ENCODE assay signal across 8 cellular contexts in the genomic region with DNA sequence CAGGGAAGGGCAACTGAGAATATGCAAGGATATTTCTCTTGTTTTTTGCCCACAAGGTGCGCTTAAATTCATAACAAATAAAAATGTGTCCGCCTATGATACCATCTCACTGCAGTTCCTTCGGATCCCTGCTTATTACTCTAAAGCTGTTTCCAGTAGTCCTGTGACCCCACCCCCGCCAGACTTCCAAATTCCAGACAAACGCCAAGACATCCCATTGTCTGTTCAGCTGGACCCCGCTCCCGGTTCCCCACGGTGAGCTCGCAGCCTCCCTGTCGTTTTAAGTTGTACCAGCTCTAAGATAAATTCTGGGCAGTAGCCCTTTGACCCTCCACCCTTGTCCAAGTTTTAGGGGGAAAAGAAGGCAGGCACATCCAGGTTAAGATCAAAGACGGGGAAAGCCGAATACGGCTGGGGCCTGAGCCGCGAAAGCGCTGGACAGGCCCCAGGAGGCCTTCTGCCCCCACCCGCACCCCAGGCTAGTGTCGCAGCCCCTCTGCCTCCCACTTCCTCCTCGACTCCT. TPM values are rescaled to one million over a fixed set of nuclear protein-coding genes. Genes with fewer than 3 reads are reported as not detected.
A peak's percentile ranks its signal among the peaks of the same experiment; 100 is the strongest.
DNase-seq lines count a peak whose midpoint lies in the region; ATAC-seq and TF ChIP-seq lines count a peak whose summit lies in the region.

No MANE protein-coding gene starts in this region.

- no peaks in the 10 kb centered on the region for H3K9me3 Mint-ChIP-seq in Calu3 (ENCODE audit: low read depth, unreplicated experiment)

- H3K27me3 Mint-ChIP-seq in Calu3 (ENCODE audit: unreplicated experiment), result no peaks in the 10 kb centered on the region

- TF ChIP-seq POLR2A in HCT116 (IDR thresholded peaks at IDR 0.05; ENCODE audit: borderline replicate concordance, extremely low read depth, insufficient read depth, insufficient read length), result no peak

- DNase-seq in Calu3 (no peak), HCT116 (ENCODE audit: low read depth, low spot score) (no peak), cardiac muscle cell (ENCODE audit: low read depth in 1 of 2, low spot score in 1 of 2) (peak in 1 of 2 donors; percentile 29), retina (peak; percentile 57), GM19240 (ENCODE audit: insufficient read length, low spot score) (no peak), inferior parietal cortex (ENCODE audit: extremely low spot score) (no peak)

- peak overlapping the region; percentile 98 for H3K4me3 Mint-ChIP-seq in Calu3 (ENCODE audit: low read depth, unreplicated experiment)

- peaks cover 7 to 41% of the 10 kb centered on the region in 2 experiments; a peak in 3 of 4 replicates for H3K4me1 ChIP-seq in HCT116 (ENCODE audit: control insufficient read depth in 1 of 2, insufficient read depth in 2 of 2, low read length in 2 of 2)
- H3K4me1 ChIP-seq in cardiac muscle cell (ENCODE audit: low read depth), result peaks cover 12% of the 10 kb centered on the region

- RAD21 ChIA-PET in HCT116 (lab: Charles Lee; ENCODE audit: low non-redundant PET in 1 of 2, low total read pairs in 2 of 2, uncharacterized antibody in 2 of 2, unreplicated experiment in 2 of 2), result no interaction called here

- H3K79me2 ChIP-seq in HCT116 (ENCODE audit: insufficient read depth, low read length), result peaks cover 56% of the 10 kb centered on the region

- H3K4me2 ChIP-seq in HCT116 (ENCODE audit: low read length), result peak overlapping the region; percentile 83

- no peak for TF ChIP-seq CTCF in Calu3 (IDR thresholded peaks at IDR 0.05; ENCODE audit: unreplicated experiment)
- no peak for TF ChIP-seq CTCF in HCT116 (IDR thresholded peaks at IDR 0.05 in 2 of 3, conservative IDR thresholded peaks at IDR 0.05 in 1 of 3; ENCODE audit: borderline replicate concordance in 1 of 3, insufficient read depth in 1 of 3, low read depth in 2 of 3, low read length in 2 of 3)
- no peak for TF ChIP-seq CTCF in WI38 (IDR thresholded peaks at IDR 0.05; ENCODE audit: low read depth, low read length)
- no peak for TF ChIP-seq CTCF in cardiac muscle cell (IDR thresholded peaks at IDR 0.05; ENCODE audit: low read depth, low read length)

- H3K9me3 ChIP-seq in HCT116 (ENCODE audit: control insufficient read depth in 1 of 2, insufficient read depth in 1 of 2, low read depth in 1 of 2, low read length in 2 of 2) (no peaks in the 10 kb centered on the region), cardiac muscle cell (ENCODE audit: low read depth) (no peaks in the 10 kb centered on the region)

- H3K27me3 ChIP-seq in HCT116 (ENCODE audit: insufficient read depth, low read length) (no peaks in the 10 kb centered on the region), cardiac muscle cell (no peaks in the 10 kb centered on the region)

- no peak overlapping the region for H2AFZ ChIP-seq in HCT116 (ENCODE audit: low read depth, low read length, poor library complexity, severe bottlenecking)

- BruUV-seq in Calu3 (replicated peaks; lab: Mats Ljungman, UMichigan) (no TSS peak), HCT116 (replicated peaks; lab: Mats Ljungman, UMichigan) (no TSS peak)

- POLR2A ChIA-PET in HCT116 (lab: Charles Lee), result interaction anchor here (0.9 to 8.2 kb wide), 15 partner anchors 9 to 267 kb away, joined by 3 to 190 read pairs (median 5); a partner anchor contains a TSS

- intact Hi-C loops in Calu3 (cut with micrococcal nuclease; ENCODE audit: unreplicated experiment) (loop anchor here (5.0 kb wide), 1 partner anchor 167 kb away; no protein-coding TSS in a partner anchor), HCT116 (cut with micrococcal nuclease) (loop anchor here (1.0 to 2.0 kb wide), 2 partner anchors 169 to 272 kb away; no protein-coding TSS in a partner anchor)

- TF ChIP-seq RAD21 in HCT116 (IDR thresholded peaks at IDR 0.05; ENCODE audit: low read depth), result no peak

- H3K36me3 Mint-ChIP-seq in Calu3 (ENCODE audit: insufficient read depth, unreplicated experiment), result peaks cover 75% of the 10 kb centered on the region

- H3K36me3 ChIP-seq in HCT116 (ENCODE audit: control insufficient read depth in 1 of 2, insufficient read depth in 2 of 2, low read length in 2 of 2) (peaks cover 17 to 37% of the 10 kb centered on the region in 2 experiments), cardiac muscle cell (peaks cover 22% of the 10 kb centered on the region)

- peaks cover 42% of the 10 kb centered on the region for H3K4me1 Mint-ChIP-seq in Calu3 (ENCODE audit: low read depth, unreplicated experiment)

- H4K20me1 ChIP-seq in HCT116 (ENCODE audit: insufficient read depth), result peaks cover 21% of the 10 kb centered on the region; the same call in 1 of the 2 replicates

- ATAC-seq in HCT116 (no peak), GM21619 (IDR thresholded peaks at IDR 0.05; ENCODE audit: unreplicated experiment) (no peak)

- H3K4me3 ChIP-seq in HCT116 (replicated peaks in 1 of 2; ENCODE audit: low read depth in 1 of 2, low read length in 2 of 2) (peak overlapping the region; percentile 92 to 94), WI38 (ENCODE audit: low read depth, low read length) (peak overlapping the region; percentile 91), cardiac muscle cell (peak overlapping the region; percentile 88)

- peak overlapping the region; percentile 99 for H3K27ac Mint-ChIP-seq in Calu3 (ENCODE audit: unreplicated experiment)

- H3K9ac ChIP-seq in HCT116 (ENCODE audit: low read length), result peak overlapping the region; percentile 97

- H3K27ac ChIP-seq in HCT116 (ENCODE audit: low read depth, low read length), result peak overlapping the region; percentile 74
- H3K27ac ChIP-seq in cardiac muscle cell, result peak overlapping the region; percentile 90

- CTCF ChIA-PET in Calu3 (lab: Charles Lee), result interaction anchor here (0.6 to 2.3 kb wide), 9 partner anchors 10 to 721 kb away, joined by 3 to 39 read pairs (median 5); a partner anchor contains a TSS
- CTCF ChIA-PET in HCT116 (lab: Charles Lee), result interaction anchor here (0.6 to 2.2 kb wide), 16 partner anchors 9 to 307 kb away, joined by 3 to 18 read pairs (median 4); a partner anchor contains a TSS

- H3K9me2 ChIP-seq in HCT116 (ENCODE audit: insufficient read depth), result no peaks in the 10 kb centered on the region; the same call in 1 of the 2 replicates

TF ChIP-seq in HCT116, 20 proteins besides CTCF, POLR2A, EP300 and RAD21:
- no peak for TF ChIP-seq CBX3 (IDR thresholded peaks at IDR 0.05; ENCODE audit: low read depth)
- TF ChIP-seq EZH2 (IDR thresholded peaks at IDR 0.05), result no peak
- TF ChIP-seq, protein P1, sequence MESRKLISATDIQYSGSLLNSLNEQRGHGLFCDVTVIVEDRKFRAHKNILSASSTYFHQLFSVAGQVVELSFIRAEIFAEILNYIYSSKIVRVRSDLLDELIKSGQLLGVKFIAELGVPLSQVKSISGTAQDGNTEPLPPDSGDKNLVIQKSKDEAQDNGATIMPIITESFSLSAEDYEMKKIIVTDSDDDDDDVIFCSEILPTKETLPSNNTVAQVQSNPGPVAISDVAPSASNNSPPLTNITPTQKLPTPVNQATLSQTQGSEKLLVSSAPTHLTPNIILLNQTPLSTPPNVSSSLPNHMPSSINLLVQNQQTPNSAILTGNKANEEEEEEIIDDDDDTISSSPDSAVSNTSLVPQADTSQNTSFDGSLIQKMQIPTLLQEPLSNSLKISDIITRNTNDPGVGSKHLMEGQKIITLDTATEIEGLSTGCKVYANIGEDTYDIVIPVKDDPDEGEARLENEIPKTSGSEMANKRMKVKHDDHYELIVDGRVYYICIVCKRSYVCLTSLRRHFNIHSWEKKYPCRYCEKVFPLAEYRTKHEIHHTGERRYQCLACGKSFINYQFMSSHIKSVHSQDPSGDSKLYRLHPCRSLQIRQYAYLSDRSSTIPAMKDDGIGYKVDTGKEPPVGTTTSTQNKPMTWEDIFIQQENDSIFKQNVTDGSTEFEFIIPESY (IDR thresholded peaks at IDR 0.05; ENCODE audit: extremely low read depth, insufficient replicate concordance, low read length), result no peak
- no peak for TF ChIP-seq ZNF274 (IDR thresholded peaks at IDR 0.05; ENCODE audit: low read depth, low read length)
- no peak for TF ChIP-seq EZH2phosphoT487 (IDR thresholded peaks at IDR 0.05; ENCODE audit: borderline replicate concordance)
- TF ChIP-seq EGR1 (IDR thresholded peaks at IDR 0.05; ENCODE audit: low read depth), result no peak
- no peak for TF ChIP-seq SP1 (IDR thresholded peaks at IDR 0.05; ENCODE audit: low read depth)
- no peak for TF ChIP-seq TCF7L2 (IDR thresholded peaks at IDR 0.05; ENCODE audit: borderline replicate concordance, extremely low read depth, insufficient read depth, insufficient read length)
- no peak for TF ChIP-seq SIN3A (IDR thresholded peaks at IDR 0.05; ENCODE audit: low read depth)
- TF ChIP-seq JUND (IDR thresholded peaks at IDR 0.05), result no peak
- TF ChIP-seq YY1 (IDR thresholded peaks at IDR 0.05; ENCODE audit: extremely low read depth, insufficient replicate concordance, low read depth, low read length), result no peak
- no peak for TF ChIP-seq FOSL1 (IDR thresholded peaks at IDR 0.05; ENCODE audit: low read depth)
- TF ChIP-seq, protein P2, sequence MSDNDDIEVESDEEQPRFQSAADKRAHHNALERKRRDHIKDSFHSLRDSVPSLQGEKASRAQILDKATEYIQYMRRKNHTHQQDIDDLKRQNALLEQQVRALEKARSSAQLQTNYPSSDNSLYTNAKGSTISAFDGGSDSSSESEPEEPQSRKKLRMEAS (IDR thresholded peaks at IDR 0.05), result no peak
- TF ChIP-seq CEBPB (IDR thresholded peaks at IDR 0.05; ENCODE audit: low read depth), result no peak
- no peak for TF ChIP-seq ZFX (IDR thresholded peaks at IDR 0.05)
- TF ChIP-seq SRF (IDR thresholded peaks at IDR 0.05; ENCODE audit: low read depth), result no peak
- TF ChIP-seq POLR2AphosphoS5 (IDR thresholded peaks at IDR 0.05; ENCODE audit: low read depth, low read length), result no peak

RNA-seq across cellular contexts. Expression of a gene that starts 0.6 kb away (rescaled TPM):
- 296 and 313 TPM in 2 replicates for total RNA-seq in Calu3 (2022)
- 197 TPM for total RNA-seq in HCT116 (2021; ENCODE audit: unreplicated experiment)
- 203 and 269 TPM in 2 replicates for polyA plus RNA-seq in HCT116 (2012)
- total RNA-seq in cardiac muscle cell, result 77.6 and 195 TPM in 2 replicates
- polyA plus RNA-seq in cardiac muscle cell, result 77.4 and 232 TPM in 2 replicates

RNA-seq across cellular contexts. Expression of a gene that starts 10.6 kb away (rescaled TPM):
- total RNA-seq in Calu3 (2022) (1,182 and 1,352 TPM in 2 replicates), HCT116 (2021; ENCODE audit: unreplicated experiment) (1,686 TPM), cardiac muscle cell (1,850 and 2,098 TPM in 2 replicates)
- 3,887 and 4,239 TPM in 2 replicates for polyA plus RNA-seq in HCT116 (2012)
- polyA plus RNA-seq in cardiac muscle cell, result 547 and 611 TPM in 2 replicates
